ENCODE assay signal across 15 cellular contexts in the genomic region with DNA sequence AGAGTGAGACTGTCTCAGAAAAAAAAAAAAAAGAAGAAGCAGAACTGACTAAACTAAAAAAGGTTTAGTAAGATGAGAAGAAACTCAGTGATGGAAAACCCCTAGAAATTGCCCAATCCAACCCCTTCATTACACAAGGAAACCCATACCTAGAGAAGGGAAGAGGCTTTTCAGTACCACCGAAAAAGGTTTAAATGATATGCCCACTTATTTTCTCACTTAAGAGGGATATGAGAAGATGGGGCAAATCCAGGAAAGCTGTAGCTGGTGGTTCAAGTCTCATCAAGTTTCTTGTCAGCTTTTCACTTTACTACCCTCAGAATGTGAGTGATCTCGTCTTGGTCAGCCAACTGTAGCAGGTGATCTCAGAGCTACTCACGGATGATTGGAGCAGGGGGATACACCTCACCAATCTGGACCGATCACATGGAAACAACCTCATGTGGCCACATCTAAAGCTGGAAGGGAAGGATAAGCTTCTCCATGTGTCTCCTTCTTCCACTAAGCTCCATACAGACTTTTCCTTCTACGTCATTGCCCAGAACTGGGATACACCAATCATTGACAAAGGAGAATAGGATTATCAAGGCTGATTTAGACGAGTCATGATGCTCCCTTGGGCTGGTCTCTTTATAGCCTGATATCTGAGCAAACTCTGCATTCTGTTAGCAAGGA.
DNase-seq lines count a peak whose midpoint lies in the region; ATAC-seq and TF ChIP-seq lines count a peak whose summit lies in the region.
"Had no signal": no experiment of that assay in that cellular context is flagged by ENCODE, and none has a peak within 500 bp of the region (broad histone marks: within the 10 kb centered on the region; RNA-seq: fewer than 3 reads in every experiment).

No MANE protein-coding gene starts in this region.

- ATAC-seq in GM19468 (IDR thresholded peaks at IDR 0.05; ENCODE audit: extremely low read depth, unreplicated experiment) (peak; percentile 20), HG03432 (IDR thresholded peaks at IDR 0.05; ENCODE audit: unreplicated experiment) (peak; percentile 59)
- ATAC-seq in activated T-cell treated with anti-CD3 and anti-CD28 coated beads, Interleukin-2, amount 50 U/mL, for 4 hours = no peak

- peak; percentile 76 for DNase-seq in GM12865 (ENCODE audit: low read depth)
- DNase-seq in epithelial cell of esophagus (ENCODE audit: low read depth) = peak; percentile 4
- no peak for DNase-seq in stimulated activated naive CD4-positive, alpha-beta T cell (lab: John Stamatoyannopoulos, UW)
- DNase-seq in activated T-cell treated with anti-CD3 and anti-CD28 coated beads, Interleukin-2, amount 50 U/mL, for 24 hours = no peak
- no peak for DNase-seq in activated naive CD4-positive, alpha-beta T cell (lab: John Stamatoyannopoulos, UW)
- no peak for DNase-seq in activated T-cell treated with anti-CD3 and anti-CD28 coated beads, Interleukin-2, amount 50 U/mL, for 4 hours
- DNase-seq: activated naive CD4-positive, alpha-beta T cell treated with Interleukin-2 at 50 U/mL for 16 hours; BE2C; DND-41; effector CD8-positive, alpha-beta T cell; NCI-H345; stimulated activated CD4-positive, alpha-beta T cell treated with anti-CD3 and anti-CD28 coated beads, Interleukin-4, amount 100 ng/mL, for 4 hours; T-helper 9 cell had no signal

- no peaks in the 10 kb centered on the region for H3K9me3 Mint-ChIP-seq in activated T-cell treated with anti-CD3 and anti-CD28 coated beads, Interleukin-2, amount 50 U/mL, for 24 hours
- no peaks in the 10 kb centered on the region for H3K9me3 Mint-ChIP-seq in activated T-cell treated with anti-CD3 and anti-CD28 coated beads, Interleukin-2, amount 50 U/mL, for 4 hours

- no peak overlapping the region for H3K27ac Mint-ChIP-seq in activated T-cell treated with anti-CD3 and anti-CD28 coated beads, Interleukin-2, amount 50 U/mL, for 24 hours

- H3K4me3 Mint-ChIP-seq in activated T-cell treated with anti-CD3 and anti-CD28 coated beads, Interleukin-2, amount 50 U/mL, for 24 hours = no peak overlapping the region
- H3K4me3 Mint-ChIP-seq in activated T-cell treated with anti-CD3 and anti-CD28 coated beads, Interleukin-2, amount 50 U/mL, for 4 hours = no peak overlapping the region

- no peaks in the 10 kb centered on the region for H3K4me1 Mint-ChIP-seq in activated T-cell treated with anti-CD3 and anti-CD28 coated beads, Interleukin-2, amount 50 U/mL, for 24 hours (ENCODE audit: low read depth)
- no peaks in the 10 kb centered on the region for H3K4me1 Mint-ChIP-seq in activated T-cell treated with anti-CD3 and anti-CD28 coated beads, Interleukin-2, amount 50 U/mL, for 4 hours (ENCODE audit: low read depth)

- no peak overlapping the region for H3K4me3 ChIP-seq in GM12865 (ENCODE audit: low read depth, low read length)
- no peak overlapping the region for H3K4me3 ChIP-seq in epithelial cell of esophagus (ENCODE audit: low read length)

- TF ChIP-seq CTCF in GM12865 (IDR thresholded peaks at IDR 0.05; ENCODE audit: insufficient read depth, low read depth, low read length, missing control alignments) (no peak), epithelial cell of esophagus (IDR thresholded peaks at IDR 0.05; ENCODE audit: insufficient read depth, low read depth, low read length, missing control alignments) (no peak)

- no peaks in the 10 kb centered on the region for H3K27me3 Mint-ChIP-seq in activated T-cell treated with anti-CD3 and anti-CD28 coated beads, Interleukin-2, amount 50 U/mL, for 24 hours
- peaks cover 2% of the 10 kb centered on the region for H3K27me3 Mint-ChIP-seq in activated T-cell treated with anti-CD3 and anti-CD28 coated beads, Interleukin-2, amount 50 U/mL, for 4 hours (ENCODE audit: low read depth)

- H3K36me3 Mint-ChIP-seq in activated T-cell treated with anti-CD3 and anti-CD28 coated beads, Interleukin-2, amount 50 U/mL, for 24 hours (ENCODE audit: low read depth) = no peaks in the 10 kb centered on the region
- no peaks in the 10 kb centered on the region for H3K36me3 Mint-ChIP-seq in activated T-cell treated with anti-CD3 and anti-CD28 coated beads, Interleukin-2, amount 50 U/mL, for 4 hours (ENCODE audit: insufficient read depth)

Comparison
In these comparisons a context has a peak if more than half of its experiments do, and no peak if none do; other contexts are left out.
1. DNase-seq: peak in GM12865 (single experiment) and epithelial cell of esophagus (single experiment); none in stimulated activated naive CD4-positive, alpha-beta T cell (0 of 6), activated T-cell treated with anti-CD3 and anti-CD28 coated beads, Interleukin-2, amount 50 U/mL, for 24 hours (single experiment), activated naive CD4-positive, alpha-beta T cell (0 of 4) and activated T-cell treated with anti-CD3 and anti-CD28 coated beads, Interleukin-2, amount 50 U/mL, for 4 hours (single experiment).
2. ATAC-seq: peak in GM19468 (single experiment) and HG03432 (single experiment); none in activated T-cell treated with anti-CD3 and anti-CD28 coated beads, Interleukin-2, amount 50 U/mL, for 4 hours (0 of 2).